ENCODE assay signal across 8 cellular contexts in genomic region chr14:101791919-101792572, GRCh38. TPM values are rescaled to one million over a fixed set of nuclear protein-coding genes. Genes with fewer than 3 reads are reported as not detected.
A peak's percentile ranks its signal among the peaks of the same experiment; 100 is the strongest.
DNase-seq lines count a peak whose midpoint lies in the region; TF ChIP-seq lines count a peak whose summit lies in the region.

No MANE protein-coding gene starts in this region.

- POLR2A ChIA-PET in Caco-2 (lab: Charles Lee) = no interaction called here

- H3K9me3 ChIP-seq in Caco-2 = no peaks in the 10 kb centered on the region

- H2BK15ac ChIP-seq in mesendoderm (replicated peaks; ENCODE audit: low read depth) = no peak overlapping the region

- TF ChIP-seq CTCF in chondrocyte (IDR thresholded peaks at IDR 0.05) (no peak), nephron (IDR thresholded peaks at IDR 0.05; ENCODE audit: unreplicated experiment in 3 of 3) (no peak), Caco-2 (IDR thresholded peaks at IDR 0.05; ENCODE audit: insufficient read depth in 1 of 2, low read depth in 1 of 2, low read length in 1 of 2, severe bottlenecking in 1 of 2, unreplicated experiment in 1 of 2) (no peak)

- H3K4me1 Mint-ChIP-seq in chondrocyte (ENCODE audit: low read depth) (peaks cover 17% of the 10 kb centered on the region), nephron (peaks cover 10% of the 10 kb centered on the region), Caco-2 (ENCODE audit: low read depth, unreplicated experiment) (no peaks in the 10 kb centered on the region)

- H3K36me3 ChIP-seq in Caco-2 (ENCODE audit: control insufficient read depth, insufficient read depth, low read length) (no peaks in the 10 kb centered on the region), mesendoderm (ENCODE audit: control insufficient read depth, insufficient read depth, low read length) (no peaks in the 10 kb centered on the region)

- CTCF ChIA-PET in Caco-2 (lab: Charles Lee) = no interaction called here

- peak; percentile 39 for DNase-seq in GM04504 (ENCODE audit: low read depth)
- DNase-seq in NCI-H69 (lab: John Stamatoyannopoulos, UW) = peak; percentile 39
- no peak for DNase-seq in chondrocyte (ENCODE audit: low spot score)
- DNase-seq in D341Med (ENCODE audit: low spot score) = no peak
- DNase-seq in Caco-2 = no peak
- DNase-seq in ureter (ENCODE audit: low spot score) = no peak
- no peak for DNase-seq in mesendoderm

- no peak overlapping the region for H3K4me2 ChIP-seq in mesendoderm (ENCODE audit: low read length)

- H3K27me3 ChIP-seq in Caco-2 (replicated peaks; ENCODE audit: control insufficient read depth, insufficient read depth, low read length) = no peaks in the 10 kb centered on the region
- H3K27me3 ChIP-seq in mesendoderm (ENCODE audit: insufficient read depth, low read length, poor library complexity) = no peaks in the 10 kb centered on the region

- H3K79me2 ChIP-seq in mesendoderm (ENCODE audit: control insufficient read depth, insufficient read depth, low read length) = no peaks in the 10 kb centered on the region

- H3K4me3 Mint-ChIP-seq in chondrocyte (ENCODE audit: unreplicated experiment) (no peak overlapping the region), nephron (peak overlapping the region in 1 of 3 experiments; percentile 24), Caco-2 (ENCODE audit: unreplicated experiment) (no peak overlapping the region)

- H3K79me1 ChIP-seq in mesendoderm (ENCODE audit: low read length) = no peaks in the 10 kb centered on the region

- H3K9me3 Mint-ChIP-seq in chondrocyte (ENCODE audit: low read depth) (no peaks in the 10 kb centered on the region), nephron (no peaks in the 10 kb centered on the region), Caco-2 (ENCODE audit: unreplicated experiment) (no peaks in the 10 kb centered on the region)

- H2AK5ac ChIP-seq in mesendoderm (ENCODE audit: low read length) = no peak overlapping the region

- no peak overlapping the region for H2BK5ac ChIP-seq in mesendoderm (ENCODE audit: low read length)

- H3K27ac ChIP-seq in mesendoderm (ENCODE audit: low read depth, low read length) = no peak overlapping the region

- no peaks in the 10 kb centered on the region for H3K27me3 Mint-ChIP-seq in chondrocyte (ENCODE audit: low read depth)
- H3K27me3 Mint-ChIP-seq in nephron (ENCODE audit: low read depth) = no peaks in the 10 kb centered on the region
- no peaks in the 10 kb centered on the region for H3K27me3 Mint-ChIP-seq in Caco-2 (ENCODE audit: insufficient read depth, unreplicated experiment)

- intact Hi-C loops in Caco-2 (cut with micrococcal nuclease; ENCODE audit: unreplicated experiment) = no loop called here

- H3K36me3 Mint-ChIP-seq in chondrocyte (ENCODE audit: low read depth) (no peaks in the 10 kb centered on the region), nephron (ENCODE audit: low read depth) (no peaks in the 10 kb centered on the region), Caco-2 (ENCODE audit: insufficient read depth, unreplicated experiment) (no peaks in the 10 kb centered on the region)

- H3K9ac ChIP-seq in mesendoderm (ENCODE audit: low read length) = no peak overlapping the region

- H3K4me1 ChIP-seq in Caco-2 = no peaks in the 10 kb centered on the region
- H3K4me1 ChIP-seq in mesendoderm (ENCODE audit: control insufficient read depth, low read depth, low read length) = no peaks in the 10 kb centered on the region

- no peak overlapping the region for H2BK120ac ChIP-seq in mesendoderm (ENCODE audit: low read depth, low read length)

- H3K56ac ChIP-seq in mesendoderm (ENCODE audit: low read length) = no peak overlapping the region

- WGBS in mesendoderm (ENCODE audit: extremely low coverage, insufficient coverage, low lambda C conversion rate) = no CpG with 5 or more reads among the region's 5 CpGs

- no peak overlapping the region for H4K5ac ChIP-seq in mesendoderm (ENCODE audit: low read length)

- H4K8ac ChIP-seq in mesendoderm (ENCODE audit: low read depth, low read length) = no peak overlapping the region

- no peak overlapping the region for H3K4ac ChIP-seq in mesendoderm (ENCODE audit: low read depth, low read length)

- H3K23ac ChIP-seq in mesendoderm (ENCODE audit: low read length) = no peak overlapping the region

- no peak overlapping the region for H3K18ac ChIP-seq in mesendoderm (ENCODE audit: low read length)

- no peak overlapping the region for H3K4me3 ChIP-seq in Caco-2 (ENCODE audit: low read depth, low read length)
- H3K4me3 ChIP-seq in mesendoderm (ENCODE audit: low read length) = no peak overlapping the region

- peak overlapping the region; percentile 32 for H3K27ac Mint-ChIP-seq in chondrocyte (ENCODE audit: unreplicated experiment)
- peak overlapping the region in 2 of 3 experiments; percentile 59 to 62 for H3K27ac Mint-ChIP-seq in nephron
- no peak overlapping the region for H3K27ac Mint-ChIP-seq in Caco-2 (ENCODE audit: unreplicated experiment)

- no TSS peak for BruUV-seq in Caco-2 (replicated peaks; lab: Mats Ljungman, UMichigan)

RNA-seq across cellular contexts. Expression of gene PPP2R5C, which starts 30.5 kb away (rescaled TPM):
- total RNA-seq in chondrocyte = 95.0 to 111 TPM (median 98.1 TPM) in 3 replicates
- 86.8 and 97.5 TPM in 2 replicates for total RNA-seq in Caco-2 (2022)
- total RNA-seq in ureter = 155 TPM
- 159 TPM for polyA plus RNA-seq in mesendoderm (2013, experiment 1 of 2)
- polyA plus RNA-seq in mesendoderm (2013, experiment 2 of 2) = 160 TPM

Comparison
In these comparisons a context has a peak if more than half of its experiments do, and no peak if none do; other contexts are left out.
1. DNase-seq: peak in GM04504 (single experiment) and NCI-H69 (single experiment); none in chondrocyte (single experiment), D341Med (single experiment), Caco-2 (0 of 2), ureter (single experiment) and mesendoderm (single experiment).